Comparison of ENCODE assay signal across 8 cellular contexts in the genomic region with DNA sequence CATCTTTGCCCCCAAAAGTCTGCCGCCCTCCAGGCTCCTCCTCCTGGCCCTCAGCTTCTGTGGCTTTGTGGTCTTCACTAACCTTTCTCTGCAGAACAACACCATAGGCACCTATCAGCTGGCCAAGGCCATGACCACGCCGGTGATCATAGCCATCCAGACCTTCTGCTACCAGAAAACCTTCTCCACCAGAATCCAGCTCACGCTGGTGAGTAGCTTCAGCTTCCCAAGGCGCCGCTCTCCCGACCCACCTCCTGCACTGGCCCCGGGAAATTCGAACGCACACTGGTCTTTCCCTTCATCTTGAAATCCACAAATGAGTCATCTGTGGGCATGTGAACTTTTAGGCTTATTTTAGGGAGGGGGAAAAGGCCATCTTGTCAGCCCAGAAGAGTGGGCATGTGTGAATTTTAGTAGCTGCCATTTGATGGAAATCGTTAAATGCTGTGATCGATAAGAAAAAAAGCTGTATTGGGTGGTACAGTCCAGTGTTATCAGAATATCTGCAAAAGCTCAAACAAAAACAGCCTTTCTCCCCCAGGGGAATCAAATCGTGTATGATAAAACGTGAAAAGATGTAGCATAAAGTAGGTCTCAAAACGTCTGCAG. TPM values are rescaled to one million over a fixed set of nuclear protein-coding genes. Genes with fewer than 3 reads are reported as not detected.
DNase-seq lines count a peak whose midpoint lies in the region; ATAC-seq lines count a peak whose summit lies in the region.

No MANE protein-coding gene starts in this region.

- DNase-seq in NCI-H526 (lab: John Stamatoyannopoulos, UW) (peak; percentile 42 to 63), NCI-H526 treated with DMSO at 0.1 percent for 48 hours (lab: John Stamatoyannopoulos, UW) (no peak), NCI-H1417 treated with DMSO at 0.1 percent for 48 hours (lab: John Stamatoyannopoulos, UW) (peak; percentile 30), dedifferentiated amniotic fluid mesenchymal stem cell (ENCODE audit: extremely low spot score) (peak; percentile 53), left lobe of liver (ENCODE audit: low spot score) (peak; percentile 63)
- peak; percentile 19 to 27 for DNase-seq in activated CD4-positive, alpha-beta T cell treated with anti-CD3 and anti-CD28 coated beads for 4 hours
- peak; percentile 1 for DNase-seq in stimulated activated CD4-positive, alpha-beta T cell treated with anti-CD3 and anti-CD28 coated beads, Interleukin-2, amount 100 ng/mL, for 4 hours (ENCODE audit: low read depth)

- ATAC-seq in HG02798 (IDR thresholded peaks at IDR 0.05; ENCODE audit: poor library complexity, unreplicated experiment) (peak; percentile 36), left lobe of liver (peak; percentile 69)

RNA-seq across cellular contexts. Expression of gene SLC35E3, which starts 0.7 kb away (rescaled TPM):
- 4.9 TPM for total RNA-seq in left lobe of liver

RNA-seq across cellular contexts. Expression of gene NUP107, which starts 59.9 kb away (rescaled TPM):
- 12.4 TPM for total RNA-seq in left lobe of liver
